In genomic region chr19:10126213-10126639, GRCh38 we compare ENCODE assay signal across 22 cellular contexts. TPM values are rescaled to one million over a fixed set of nuclear protein-coding genes. Genes with fewer than 3 reads are reported as not detected.
DNase-seq lines count a peak whose midpoint lies in the region; ATAC-seq and TF ChIP-seq lines count a peak whose summit lies in the region.
"Had no signal": no experiment of that assay in that cellular context is flagged by ENCODE, and none has a peak within 500 bp of the region (broad histone marks: within the 10 kb centered on the region; RNA-seq: fewer than 3 reads in every experiment).

No MANE protein-coding gene starts in this region.

- H3K9me3 Mint-ChIP-seq in stimulated activated naive B cell treated with anti-CD40 and anti-IgM and Interleukin-4, amounts not matched to agents 10 μg/mL and 1 μg/mL and 100 μg/mL, for 72 hours, result peaks cover 0 to 1% of the 10 kb centered on the region in 2 donors
- H3K9me3 Mint-ChIP-seq in T-helper 2 cell treated with Interferon-gamma antibody and Interleukin-4, amounts not matched to agents 5 μg/mL and 100 μg/mL, for 36 hours, result no peaks in the 10 kb centered on the region
- H3K9me3 Mint-ChIP-seq: activated naive CD4-positive, alpha-beta T cell treated with anti-CD3 and anti-CD28 coated beads, Interleukin-2, amount 10 ng/mL, durations not matched to agents 7 days and 5 days had no signal

- peak overlapping the region; percentile 90 for H3K27ac Mint-ChIP-seq in stimulated activated naive B cell treated with anti-CD40 and anti-IgM and Interleukin-4, amounts not matched to agents 10 μg/mL and 1 μg/mL and 100 μg/mL, for 72 hours
- no peak overlapping the region for H3K27ac Mint-ChIP-seq in T-helper 2 cell treated with Interferon-gamma antibody and Interleukin-4, amounts not matched to agents 5 μg/mL and 100 μg/mL, for 36 hours
- H3K27ac Mint-ChIP-seq: activated naive CD4-positive, alpha-beta T cell treated with anti-CD3 and anti-CD28 coated beads, Interleukin-2, amount 10 ng/mL, durations not matched to agents 7 days and 5 days had no signal

- intact Hi-C loops in Right ventricle myocardium superior (cut with DNase I), result loop anchor here (10.0 kb wide), 1 partner anchor 59 kb away; no protein-coding TSS in a partner anchor
- intact Hi-C loops in left ventricle myocardium inferior (cut with micrococcal nuclease), result no loop called here
- intact Hi-C loops in left ventricle myocardium superior (cut with micrococcal nuclease), result no loop called here

- H3K27me3 ChIP-seq in left ventricle myocardium inferior (ENCODE audit: low read depth), result no peaks in the 10 kb centered on the region
- H3K27me3 ChIP-seq: ascending aorta, BE2C, esophagus squamous epithelium had no signal

- DNase-seq in Right ventricle myocardium superior (no peak), left ventricle myocardium inferior (no peak), OCI-M1 (lab: John Stamatoyannopoulos, UW) (peak; percentile 47), left ventricle myocardium superior (no peak), GM20000 (ENCODE audit: low spot score) (no peak)
- DNase-seq in stimulated activated naive B cell treated with anti-CD40 and anti-IgM and Interleukin-4, amounts not matched to agents 10 μg/mL and 1 μg/mL and 100 μg/mL, for 72 hours, result no peak
- DNase-seq in activated effector memory CD4-positive, alpha-beta T cell treated with anti-CD3 and anti-CD28 coated beads, Interleukin-2, amount 50 U/mL, for 16 hours, result no peak
- no peak for DNase-seq in T-helper 2 cell treated with Interferon-gamma antibody and Interleukin-4, amounts not matched to agents 5 μg/mL and 100 μg/mL, for 36 hours (ENCODE audit: low spot score)
- DNase-seq: activated CD4-positive, alpha-beta T cell treated with anti-CD3 and anti-CD28 coated beads, Interleukin-2, amount 50 U/mL, for 48 hours; activated naive CD4-positive, alpha-beta T cell treated with anti-CD3 and anti-CD28 coated beads, Interleukin-2, amount 10 ng/mL, durations not matched to agents 7 days and 5 days; activated T-cell treated with anti-CD3 and anti-CD28 coated beads for 4 hours; BE2C; cerebellar nuclear complex; effector memory CD4-positive, alpha-beta T cell; esophagus squamous epithelium; NCI-H146; NCI-H774; stimulated activated CD4-positive, alpha-beta T cell treated with anti-CD3 and anti-CD28 coated beads, Interleukin-1b, Interleukin-23, amount 100 ng/mL, for 48 hours had no signal

- H3K27me3 Mint-ChIP-seq in stimulated activated naive B cell treated with anti-CD40 and anti-IgM and Interleukin-4, amounts not matched to agents 10 μg/mL and 1 μg/mL and 100 μg/mL, for 72 hours, result no peaks in the 10 kb centered on the region
- H3K27me3 Mint-ChIP-seq in T-helper 2 cell treated with Interferon-gamma antibody and Interleukin-4, amounts not matched to agents 5 μg/mL and 100 μg/mL, for 36 hours (ENCODE audit: low read depth), result no peaks in the 10 kb centered on the region
- H3K27me3 Mint-ChIP-seq: activated naive CD4-positive, alpha-beta T cell treated with anti-CD3 and anti-CD28 coated beads, Interleukin-2, amount 10 ng/mL, durations not matched to agents 7 days and 5 days had no signal

- no peak for TF ChIP-seq CTCF in left ventricle myocardium inferior (IDR thresholded peaks at IDR 0.05; ENCODE audit: borderline replicate concordance)
- no peak for TF ChIP-seq CTCF in GM20000 (IDR thresholded peaks at IDR 0.05; ENCODE audit: extremely low read depth, missing control alignments)

- no peak overlapping the region for H3K4me3 Mint-ChIP-seq in stimulated activated naive B cell treated with anti-CD40 and anti-IgM and Interleukin-4, amounts not matched to agents 10 μg/mL and 1 μg/mL and 100 μg/mL, for 72 hours
- no peak overlapping the region for H3K4me3 Mint-ChIP-seq in T-helper 2 cell treated with Interferon-gamma antibody and Interleukin-4, amounts not matched to agents 5 μg/mL and 100 μg/mL, for 36 hours
- H3K4me3 Mint-ChIP-seq: activated naive CD4-positive, alpha-beta T cell treated with anti-CD3 and anti-CD28 coated beads, Interleukin-2, amount 10 ng/mL, durations not matched to agents 7 days and 5 days had no signal

- H3K4me1 Mint-ChIP-seq in stimulated activated naive B cell treated with anti-CD40 and anti-IgM and Interleukin-4, amounts not matched to agents 10 μg/mL and 1 μg/mL and 100 μg/mL, for 72 hours, result peaks cover 13 to 34% of the 10 kb centered on the region in 2 donors
- no peaks in the 10 kb centered on the region for H3K4me1 Mint-ChIP-seq in T-helper 2 cell treated with Interferon-gamma antibody and Interleukin-4, amounts not matched to agents 5 μg/mL and 100 μg/mL, for 36 hours (ENCODE audit: low read depth)

- peaks cover 21% of the 10 kb centered on the region for H3K36me3 ChIP-seq in left ventricle myocardium inferior

- no peak overlapping the region for H3K27ac ChIP-seq in left ventricle myocardium inferior (replicated peaks)
- H3K27ac ChIP-seq: VCaP had no signal

- no peaks in the 10 kb centered on the region for H3K4me1 ChIP-seq in left ventricle myocardium inferior
- H3K4me1 ChIP-seq: BE2C had no signal

- H3K9me3 ChIP-seq in left ventricle myocardium inferior (replicated peaks), result peaks cover 4% of the 10 kb centered on the region
- H3K9me3 ChIP-seq: ascending aorta, BE2C, esophagus squamous epithelium had no signal

- no peak overlapping the region for H3K4me3 ChIP-seq in left ventricle myocardium inferior
- H3K4me3 ChIP-seq: ascending aorta, esophagus squamous epithelium had no signal

- peak; percentile 62 for ATAC-seq in Right ventricle myocardium superior (ENCODE audit: poor library complexity)
- peak; percentile 33 for ATAC-seq in left ventricle myocardium superior
- peak; percentile 95 to 96 for ATAC-seq in stimulated activated naive B cell treated with anti-CD40 and anti-IgM and Interleukin-4, amounts not matched to agents 10 μg/mL and 1 μg/mL and 100 μg/mL, for 72 hours (replicated peaks)

- H3K36me3 Mint-ChIP-seq in stimulated activated naive B cell treated with anti-CD40 and anti-IgM and Interleukin-4, amounts not matched to agents 10 μg/mL and 1 μg/mL and 100 μg/mL, for 72 hours, result peaks cover 15 to 21% of the 10 kb centered on the region in 2 donors
- H3K36me3 Mint-ChIP-seq in T-helper 2 cell treated with Interferon-gamma antibody and Interleukin-4, amounts not matched to agents 5 μg/mL and 100 μg/mL, for 36 hours (ENCODE audit: low read depth), result peaks cover 13% of the 10 kb centered on the region

RNA-seq across cellular contexts. Expression of gene EIF3G, which starts 6.5 kb away (rescaled TPM):
- total RNA-seq in Right ventricle myocardium superior (153 TPM), left ventricle myocardium inferior (172 TPM), left ventricle myocardium superior (179 TPM)

RNA-seq across cellular contexts. Expression of gene P2RY11, which starts 14.7 kb away (rescaled TPM):
- total RNA-seq in Right ventricle myocardium superior (4.9 TPM), left ventricle myocardium inferior (4.1 TPM), left ventricle myocardium superior (4.2 TPM)

RNA-seq across cellular contexts. Expression of gene PPAN, which starts 20.1 kb away (rescaled TPM):
- total RNA-seq in Right ventricle myocardium superior, result 20.0 TPM
- total RNA-seq in left ventricle myocardium inferior, result 23.6 TPM
- total RNA-seq in left ventricle myocardium superior, result 21.4 TPM
- total RNA-seq: ascending aorta had no signal

RNA-seq across cellular contexts. Expression of gene ANGPTL6, which starts 23.7 kb away (rescaled TPM):
- total RNA-seq in Right ventricle myocardium superior, result not detected
- total RNA-seq in left ventricle myocardium inferior, result not detected
- total RNA-seq in left ventricle myocardium superior, result not detected
- total RNA-seq: ascending aorta, osteoblast, RPMI7951 had no signal

RNA-seq across cellular contexts. Expression of gene SHFL, which starts 40.1 kb away (rescaled TPM):
- total RNA-seq in Right ventricle myocardium superior, result 8.5 TPM
- 9.1 TPM for total RNA-seq in left ventricle myocardium inferior
- total RNA-seq in left ventricle myocardium superior, result 8.2 TPM

Comparison
In these comparisons a context has a peak if more than half of its experiments do, and no peak if none do; other contexts are left out.
1. ATAC-seq: peak in every context shown above with its lines; median percentile 96 in stimulated activated naive B cell treated with anti-CD40 and anti-IgM and Interleukin-4, amounts not matched to agents 10 μg/mL and 1 μg/mL and 100 μg/mL, for 72 hours; 62 in Right ventricle myocardium superior; 33 in left ventricle myocardium superior.